ENCODE assay signal across 8 cellular contexts in genomic region chr4:118034061-118034785, GRCh38. TPM values are rescaled to one million over a fixed set of nuclear protein-coding genes. Genes with fewer than 3 reads are reported as not detected.
DNase-seq lines count a peak whose midpoint lies in the region; ATAC-seq, FAIRE-seq and TF ChIP-seq lines count a peak whose summit lies in the region.

NDST3 (plus strand) TSS chr4:118034486; CDS start chr4:118053911, 19,425 bp downstream.

- CTCF ChIA-PET in GM10248 (lab: Yijun Ruan, JAX), result interaction anchor here (1.3 kb wide), 1 partner anchor 10 kb away, joined by 3 read pairs; no protein-coding TSS in a partner anchor

- POLR2A ChIA-PET in GM10248 (lab: Yijun Ruan, JAX), result no interaction called here

- peak within 1 kb of the TSS; percentile 76 for H3K14ac ChIP-seq in trophoblast cell (ENCODE audit: low read length)

- H3K27me3 Mint-ChIP-seq in activated T-cell treated with anti-CD3 and anti-CD28 coated beads, Interleukin-2, amount 50 U/mL, for 72 hours (ENCODE audit: low read depth), result peaks cover 16% of the 10 kb centered on the region
- H3K27me3 Mint-ChIP-seq in effector memory CD8-positive, alpha-beta T cell, result peaks cover 13 to 20% of the 10 kb centered on the region in 2 donors

- ATAC-seq in HG02938 (IDR thresholded peaks at IDR 0.05; ENCODE audit: unreplicated experiment), result peak; percentile 49
- peak in 1 of 2 donors; percentile 51 for ATAC-seq in activated T-cell treated with anti-CD3 and anti-CD28 coated beads, Interleukin-2, amount 50 U/mL, for 72 hours (replicated peaks in 1 of 2)
- no peak for ATAC-seq in effector memory CD8-positive, alpha-beta T cell (replicated peaks)

- H2AFZ ChIP-seq in trophoblast cell (ENCODE audit: insufficient read depth, low read length, poor library complexity), result peak within 1 kb of the TSS; percentile 95

- peaks cover 2% of the 10 kb centered on the region for H3K79me2 ChIP-seq in trophoblast cell (ENCODE audit: control insufficient read depth, insufficient read depth, low read length, poor library complexity)

- FAIRE-seq in A204.1 (lab: Jason Lieb, UNC), result peak; percentile 21

- no peak within 1 kb of the TSS for H4K12ac ChIP-seq in trophoblast cell (ENCODE audit: low read depth, low read length)

- peaks cover 6% of the 10 kb centered on the region for H3K4me1 Mint-ChIP-seq in activated T-cell treated with anti-CD3 and anti-CD28 coated beads, Interleukin-2, amount 50 U/mL, for 72 hours (ENCODE audit: low read depth)
- peaks cover 0 to 3% of the 10 kb centered on the region in 2 donors for H3K4me1 Mint-ChIP-seq in effector memory CD8-positive, alpha-beta T cell (ENCODE audit: low read depth in 2 of 2)

- H3K27ac Mint-ChIP-seq in activated T-cell treated with anti-CD3 and anti-CD28 coated beads, Interleukin-2, amount 50 U/mL, for 72 hours, result no peak within 1 kb of the TSS
- H3K27ac Mint-ChIP-seq in effector memory CD8-positive, alpha-beta T cell, result no peak within 1 kb of the TSS

- H3K36me3 ChIP-seq in trophoblast cell (ENCODE audit: control insufficient read depth in 1 of 2, insufficient read depth in 2 of 2, low read length in 2 of 2), result no peaks in the 10 kb centered on the region

- H3K4ac ChIP-seq in trophoblast cell (ENCODE audit: low read depth, low read length), result peak within 1 kb of the TSS; percentile 65

- no peaks in the 10 kb centered on the region for H3K27me3 ChIP-seq in trophoblast cell (ENCODE audit: insufficient read depth, low read length)

- WGBS in trophoblast cell (ENCODE audit: extremely low coverage, insufficient coverage, insufficient read length), result no CpG with 5 or more reads among the region's 11 CpGs

- no peak within 1 kb of the TSS for H3K23ac ChIP-seq in trophoblast cell (ENCODE audit: low read length)

- H2BK5ac ChIP-seq in trophoblast cell (ENCODE audit: low read depth, low read length, poor library complexity), result peak within 1 kb of the TSS; percentile 65

- peaks cover 2 to 3% of the 10 kb centered on the region in 2 donors for H3K36me3 Mint-ChIP-seq in activated T-cell treated with anti-CD3 and anti-CD28 coated beads, Interleukin-2, amount 50 U/mL, for 72 hours (ENCODE audit: insufficient read depth in 2 of 2)
- no peaks in the 10 kb centered on the region for H3K36me3 Mint-ChIP-seq in effector memory CD8-positive, alpha-beta T cell (ENCODE audit: insufficient read depth)

- H3K9me3 Mint-ChIP-seq in activated T-cell treated with anti-CD3 and anti-CD28 coated beads, Interleukin-2, amount 50 U/mL, for 72 hours, result no peaks in the 10 kb centered on the region
- H3K9me3 Mint-ChIP-seq in effector memory CD8-positive, alpha-beta T cell, result no peaks in the 10 kb centered on the region

- H3K4me3 Mint-ChIP-seq in activated T-cell treated with anti-CD3 and anti-CD28 coated beads, Interleukin-2, amount 50 U/mL, for 72 hours, result peak within 1 kb of the TSS; percentile 68 to 72
- no peak within 1 kb of the TSS for H3K4me3 Mint-ChIP-seq in effector memory CD8-positive, alpha-beta T cell

- H4K91ac ChIP-seq in trophoblast cell (ENCODE audit: low read depth, low read length), result peak within 1 kb of the TSS; percentile 83

- peaks cover 6% of the 10 kb centered on the region for H3K79me1 ChIP-seq in trophoblast cell (ENCODE audit: low read length)

- peak within 1 kb of the TSS; percentile 82 for H4K8ac ChIP-seq in trophoblast cell (ENCODE audit: low read depth, low read length)

- no peaks in the 10 kb centered on the region for H3K9me3 ChIP-seq in trophoblast cell (ENCODE audit: insufficient read depth, low read depth, low read length)

- no peak within 1 kb of the TSS for H2BK12ac ChIP-seq in trophoblast cell (ENCODE audit: low read length)

- H2AK5ac ChIP-seq in trophoblast cell (ENCODE audit: low read length), result no peak within 1 kb of the TSS

- peak; percentile 23 for DNase-seq in GM10248 (ENCODE audit: extremely low spot score)
- DNase-seq in NCI-H2227 treated with DMSO at 0.1 percent for 48 hours (lab: John Stamatoyannopoulos, UW), result peak; percentile 64
- DNase-seq in activated T-cell treated with anti-CD3 and anti-CD28 coated beads, Interleukin-2, amount 50 U/mL, for 72 hours, result peak; percentile 12 to 30
- DNase-seq in glomerular visceral epithelial cell (ENCODE audit: extremely low spot score), result peak; percentile 86
- DNase-seq in trophoblast cell, result peak; percentile 44 to 57
- no peak for DNase-seq in effector memory CD8-positive, alpha-beta T cell

- peak within 1 kb of the TSS; percentile 86 for H3K9ac ChIP-seq in trophoblast cell (ENCODE audit: low read length)

- peak within 1 kb of the TSS; percentile 40 for H3K27ac ChIP-seq in trophoblast cell (ENCODE audit: low read depth, low read length)

- peak within 1 kb of the TSS; percentile 82 for H3K18ac ChIP-seq in trophoblast cell (ENCODE audit: low read length)

- peak within 1 kb of the TSS; percentile 83 for H3K4me3 ChIP-seq in trophoblast cell (ENCODE audit: low read depth, low read length)

- TF ChIP-seq CTCF in GM10248 (IDR thresholded peaks at IDR 0.05; ENCODE audit: control extremely low read depth, extremely low read depth, low read depth, missing control alignments), result peak; percentile 19

- peaks cover 0 to 3% of the 10 kb centered on the region in 2 experiments for H3K4me1 ChIP-seq in trophoblast cell (ENCODE audit: control insufficient read depth in 1 of 2, insufficient read depth in 2 of 2, low read length in 2 of 2)

- peak within 1 kb of the TSS; percentile 87 for H2BK120ac ChIP-seq in trophoblast cell (ENCODE audit: insufficient read depth, low read length, poor library complexity)

- H3K4me2 ChIP-seq in trophoblast cell (ENCODE audit: low read length), result peak within 1 kb of the TSS; percentile 91

RNA-seq across cellular contexts. Expression of gene NDST3, which starts in this region (rescaled TPM):
- not detected for total RNA-seq in activated T-cell treated with anti-CD3 and anti-CD28 coated beads, Interleukin-2, amount 50 U/mL, for 72 hours
- polyA plus RNA-seq in trophoblast cell (2013), result 0.29 and 0.30 TPM in 2 replicates

Comparison
In these comparisons a context has a peak if more than half of its experiments do, and no peak if none do; other contexts are left out.
1. Peak in DNase-seq in activated T-cell treated with anti-CD3 and anti-CD28 coated beads, Interleukin-2, amount 50 U/mL, for 72 hours; RNA of the gene not detected or under 1 TPM.
2. DNase-seq: peak in GM10248 (single experiment), NCI-H2227 treated with DMSO at 0.1 percent for 48 hours (single experiment), glomerular visceral epithelial cell (single experiment) and trophoblast cell (2 of 2); none in effector memory CD8-positive, alpha-beta T cell (0 of 3).
3. H3K4me3 Mint-ChIP-seq: peak in activated T-cell treated with anti-CD3 and anti-CD28 coated beads, Interleukin-2, amount 50 U/mL, for 72 hours (2 of 2); none in effector memory CD8-positive, alpha-beta T cell (0 of 2).